In genomic region chr10:60607409-60607808, GRCh38 we compare ENCODE assay signal across 14 cellular contexts.
DNase-seq lines count a peak whose midpoint lies in the region; ATAC-seq and TF ChIP-seq lines count a peak whose summit lies in the region.
"Had no signal": no experiment of that assay in that cellular context is flagged by ENCODE, and none has a peak within 500 bp of the region (broad histone marks: within the 10 kb centered on the region; RNA-seq: fewer than 3 reads in every experiment).

No MANE protein-coding gene starts in this region.

- H3K27ac ChIP-seq in H9 (ENCODE audit: insufficient read length, low read depth, low read length), result no peak overlapping the region
- H3K27ac ChIP-seq in neural cell (ENCODE audit: low read length), result peak overlapping the region; percentile 71
- H3K27ac ChIP-seq: BLaER1 had no signal

- no peak overlapping the region for H4K5ac ChIP-seq in H9 (ENCODE audit: insufficient read length, low read depth, low read length)

- DNase-seq in DMS 273 (lab: John Stamatoyannopoulos, UW; ENCODE audit: unreplicated experiment) (peak; percentile 53), H9 (no peak), cerebellar cortex (ENCODE audit: low spot score) (peak; percentile 25), NOMO-1 (lab: John Stamatoyannopoulos, UW; ENCODE audit: unreplicated experiment in 2 of 2) (no peak), NCI-H524 (lab: John Stamatoyannopoulos, UW) (no peak)
- DNase-seq: 8988T; CD4-positive, alpha-beta memory T cell; DMS53; DND-41 had no signal

- no peaks in the 10 kb centered on the region for H3K9me3 Mint-ChIP-seq in H9
- H3K9me3 Mint-ChIP-seq: CD14-positive monocyte; CD4-positive, alpha-beta memory T cell; GM23338 had no signal

- peaks cover 7% of the 10 kb centered on the region for H3F3A ChIP-seq in neural cell (ENCODE audit: insufficient read depth, low read length, poor library complexity, severe bottlenecking)

- H4K91ac ChIP-seq in H9 (ENCODE audit: insufficient read length, low read depth, low read length), result no peak overlapping the region

- H3K27me3 Mint-ChIP-seq in H9 (ENCODE audit: low read depth), result no peaks in the 10 kb centered on the region
- H3K27me3 Mint-ChIP-seq: CD4-positive, alpha-beta memory T cell had no signal

- TF ChIP-seq EP300 in neural cell (conservative IDR thresholded peaks at IDR 0.05; ENCODE audit: poor library complexity, severe bottlenecking), result peak; percentile 90

- no peaks in the 10 kb centered on the region for H3K9me2 ChIP-seq in neural cell (ENCODE audit: insufficient read depth, low read length)

- no peaks in the 10 kb centered on the region for H3K36me3 ChIP-seq in neural cell (ENCODE audit: insufficient read depth, low read length)
- H3K36me3 ChIP-seq: BLaER1 had no signal

- H4K20me1 ChIP-seq in H9 (ENCODE audit: control insufficient read depth, insufficient read depth, insufficient read length) (no peaks in the 10 kb centered on the region), neural cell (ENCODE audit: insufficient read depth) (no peaks in the 10 kb centered on the region)
- H4K20me1 ChIP-seq: BLaER1 had no signal

- no peaks in the 10 kb centered on the region for H3K79me1 ChIP-seq in H9 (ENCODE audit: insufficient read depth, low read depth, low read length, poor library complexity, severe bottlenecking)

- no peak overlapping the region for H2BK15ac ChIP-seq in H9 (ENCODE audit: low read depth, low read length)

- TF ChIP-seq CTCF in H9 (conservative IDR thresholded peaks at IDR 0.05) (no peak), neural cell (IDR thresholded peaks at IDR 0.05; ENCODE audit: poor library complexity, severe bottlenecking) (no peak)

- no peak overlapping the region for H4K8ac ChIP-seq in H9 (replicated peaks; ENCODE audit: insufficient read length, low read depth, low read length)

- H3K79me2 ChIP-seq in H9 (ENCODE audit: insufficient read depth, low read length) (no peaks in the 10 kb centered on the region), neural cell (replicated peaks; ENCODE audit: insufficient read depth, low read length) (no peaks in the 10 kb centered on the region)

- no peak overlapping the region for H3K4ac ChIP-seq in H9 (ENCODE audit: low read depth, low read length)

- H3K4me2 ChIP-seq in H9 (ENCODE audit: insufficient read depth, insufficient read length, low read length), result no peak overlapping the region
- H3K4me2 ChIP-seq in neural cell (ENCODE audit: low read length), result peak overlapping the region; percentile 12
- H3K4me2 ChIP-seq: BLaER1, GM23338 had no signal

- peak; percentile 37 for TF ChIP-seq RAD21 in neural cell (conservative IDR thresholded peaks at IDR 0.05)

- H3K9ac ChIP-seq in H9 (ENCODE audit: extremely low read depth, insufficient read length, low read length) (no peak overlapping the region), neural cell (ENCODE audit: low read length) (peak overlapping the region; percentile 14)
- H3K9ac ChIP-seq: BLaER1 had no signal

- H3K4me1 ChIP-seq in H9 (ENCODE audit: insufficient read depth, low read length), result no peaks in the 10 kb centered on the region; the same call in 1 of the 2 replicates
- H3K4me1 ChIP-seq: BLaER1 had no signal

- H3K4me1 Mint-ChIP-seq in H9, result peaks cover 10 to 11% of the 10 kb centered on the region in 2 experiments

- no peak overlapping the region for H2AK5ac ChIP-seq in H9 (ENCODE audit: insufficient read length, low read length)

- no peaks in the 10 kb centered on the region for H3K36me3 Mint-ChIP-seq in H9 (ENCODE audit: insufficient read depth in 1 of 3, low read depth in 3 of 3)
- H3K36me3 Mint-ChIP-seq: CD14-positive monocyte had no signal

- H2BK5ac ChIP-seq in H9 (ENCODE audit: insufficient read length, low read length), result no peak overlapping the region

- no peaks in the 10 kb centered on the region for H3K23me2 ChIP-seq in H9 (ENCODE audit: insufficient read length, low read depth, low read length, poor library complexity, severe bottlenecking)

- H3K14ac ChIP-seq in H9 (ENCODE audit: insufficient read depth, low read length), result no peak overlapping the region

- WGBS in H9 (ENCODE audit: extremely low coverage, insufficient read length, low lambda C conversion rate), result no CpG with 5 or more reads among the region's 4 CpGs

- peak overlapping the region; percentile 37 for H3K4me3 ChIP-seq in neural cell (ENCODE audit: low read length)
- H3K4me3 ChIP-seq: BLaER1, GM23338 had no signal

- no peak overlapping the region for H3K56ac ChIP-seq in H9 (ENCODE audit: insufficient read length, low read depth, low read length)

- no peak overlapping the region for H3T11ph ChIP-seq in H9 (ENCODE audit: low read length)

- no peak overlapping the region for H3K23ac ChIP-seq in H9 (ENCODE audit: insufficient read length, low read depth, low read length)

- H3K4me3 Mint-ChIP-seq in H9, result no peak overlapping the region
- H3K4me3 Mint-ChIP-seq: CD14-positive monocyte; CD4-positive, alpha-beta memory T cell; GM23338 had no signal

- H3K9me3 ChIP-seq in H9 (ENCODE audit: control insufficient read depth, low read depth, low read length) (no peaks in the 10 kb centered on the region), neural cell (ENCODE audit: low read length) (no peaks in the 10 kb centered on the region)
- H3K9me3 ChIP-seq: BLaER1 had no signal

- H3K27ac Mint-ChIP-seq in H9, result peak overlapping the region in 2 of 3 experiments; percentile 10 to 24; a peak in 1 of 7 replicates
- H3K27ac Mint-ChIP-seq: CD4-positive, alpha-beta memory T cell; GM23338 had no signal

- no peak overlapping the region for H2BK120ac ChIP-seq in H9 (ENCODE audit: low read depth, low read length, poor library complexity, severe bottlenecking)

- no peaks in the 10 kb centered on the region for H3K27me3 ChIP-seq in H9 (ENCODE audit: insufficient read depth, low read length)
- H3K27me3 ChIP-seq in neural cell (ENCODE audit: insufficient read depth, low read depth, low read length), result no peaks in the 10 kb centered on the region
- H3K27me3 ChIP-seq: BLaER1 had no signal

- H3K18ac ChIP-seq in H9 (ENCODE audit: insufficient read length, low read depth, low read length), result no peak overlapping the region

- no peak for ATAC-seq in HG02852 (IDR thresholded peaks at IDR 0.05; ENCODE audit: unreplicated experiment)
- ATAC-seq: GM23338 had no signal

- no peak overlapping the region for H2BK20ac ChIP-seq in H9 (ENCODE audit: low read depth, low read length, poor library complexity, severe bottlenecking)

- H2BK12ac ChIP-seq in H9 (ENCODE audit: insufficient read length, low read depth, low read length), result no peak overlapping the region

- no peak overlapping the region for H2AFZ ChIP-seq in H9 (ENCODE audit: low read length)
- H2AFZ ChIP-seq in neural cell (ENCODE audit: low read depth, low read length), result no peak overlapping the region
- H2AFZ ChIP-seq: GM23338 had no signal

TF ChIP-seq in neural cell, 6 proteins besides CTCF, POLR2A, EP300 and RAD21:
- TF ChIP-seq TAF1 (IDR thresholded peaks at IDR 0.05; ENCODE audit: low read depth) (no peak), EZH2 (IDR thresholded peaks at IDR 0.05; ENCODE audit: borderline replicate concordance, insufficient read depth, low read length, poor library complexity, severe bottlenecking) (no peak), POLR2AphosphoS5 (IDR thresholded peaks at IDR 0.05) (peak; percentile 62), MXI1 (conservative IDR thresholded peaks at IDR 0.05; ENCODE audit: poor library complexity, severe bottlenecking) (no peak)
- TF ChIP-seq, protein P1, sequence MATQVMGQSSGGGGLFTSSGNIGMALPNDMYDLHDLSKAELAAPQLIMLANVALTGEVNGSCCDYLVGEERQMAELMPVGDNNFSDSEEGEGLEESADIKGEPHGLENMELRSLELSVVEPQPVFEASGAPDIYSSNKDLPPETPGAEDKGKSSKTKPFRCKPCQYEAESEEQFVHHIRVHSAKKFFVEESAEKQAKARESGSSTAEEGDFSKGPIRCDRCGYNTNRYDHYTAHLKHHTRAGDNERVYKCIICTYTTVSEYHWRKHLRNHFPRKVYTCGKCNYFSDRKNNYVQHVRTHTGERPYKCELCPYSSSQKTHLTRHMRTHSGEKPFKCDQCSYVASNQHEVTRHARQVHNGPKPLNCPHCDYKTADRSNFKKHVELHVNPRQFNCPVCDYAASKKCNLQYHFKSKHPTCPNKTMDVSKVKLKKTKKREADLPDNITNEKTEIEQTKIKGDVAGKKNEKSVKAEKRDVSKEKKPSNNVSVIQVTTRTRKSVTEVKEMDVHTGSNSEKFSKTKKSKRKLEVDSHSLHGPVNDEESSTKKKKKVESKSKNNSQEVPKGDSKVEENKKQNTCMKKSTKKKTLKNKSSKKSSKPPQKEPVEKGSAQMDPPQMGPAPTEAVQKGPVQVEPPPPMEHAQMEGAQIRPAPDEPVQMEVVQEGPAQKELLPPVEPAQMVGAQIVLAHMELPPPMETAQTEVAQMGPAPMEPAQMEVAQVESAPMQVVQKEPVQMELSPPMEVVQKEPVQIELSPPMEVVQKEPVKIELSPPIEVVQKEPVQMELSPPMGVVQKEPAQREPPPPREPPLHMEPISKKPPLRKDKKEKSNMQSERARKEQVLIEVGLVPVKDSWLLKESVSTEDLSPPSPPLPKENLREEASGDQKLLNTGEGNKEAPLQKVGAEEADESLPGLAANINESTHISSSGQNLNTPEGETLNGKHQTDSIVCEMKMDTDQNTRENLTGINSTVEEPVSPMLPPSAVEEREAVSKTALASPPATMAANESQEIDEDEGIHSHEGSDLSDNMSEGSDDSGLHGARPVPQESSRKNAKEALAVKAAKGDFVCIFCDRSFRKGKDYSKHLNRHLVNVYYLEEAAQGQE (IDR thresholded peaks at IDR 0.05; ENCODE audit: borderline replicate concordance), result no peak

Comparison
In these comparisons a context has a peak if more than half of its experiments do, and no peak if none do; other contexts are left out.
1. DNase-seq: peak in DMS 273 (single experiment) and cerebellar cortex (single experiment); none in H9 (single experiment), NOMO-1 (0 of 2) and NCI-H524 (0 of 2).